In genomic region chr2:128396500-128396891, GRCh38 we compare ENCODE assay signal across 13 cellular contexts.
DNase-seq lines count a peak whose midpoint lies in the region; ATAC-seq, FAIRE-seq and TF ChIP-seq lines count a peak whose summit lies in the region.
"Had no signal": no experiment of that assay in that cellular context is flagged by ENCODE, and none has a peak within 500 bp of the region (broad histone marks: within the 10 kb centered on the region; RNA-seq: fewer than 3 reads in every experiment).

No MANE protein-coding gene starts in this region.

- no peak overlapping the region for H3K9ac ChIP-seq in kidney (ENCODE audit: low read length in 2 of 2)

- no peaks in the 10 kb centered on the region for H3K27me3 ChIP-seq in breast epithelium
- H3K27me3 ChIP-seq: tibial nerve had no signal

- FAIRE-seq in kidney (lab: Jason Lieb, UNC) = no peak

- no peaks in the 10 kb centered on the region for H3K9me3 Mint-ChIP-seq in MCF 10A (ENCODE audit: unreplicated experiment)
- H3K9me3 Mint-ChIP-seq in brain = peaks cover 2 to 14% (median 10%) of the 10 kb centered on the region in 5 experiments
- no peaks in the 10 kb centered on the region for H3K9me3 Mint-ChIP-seq in effector memory CD8-positive, alpha-beta T cell
- H3K9me3 Mint-ChIP-seq: activated naive CD4-positive, alpha-beta T cell treated with anti-CD3 and anti-CD28 coated beads, Interleukin-2, amount 50 U/mL, for 24 hours had no signal

- H3K9me3 ChIP-seq in breast epithelium = no peaks in the 10 kb centered on the region
- H3K9me3 ChIP-seq in kidney (ENCODE audit: control insufficient read depth in 1 of 2, low read length in 2 of 2) = no peaks in the 10 kb centered on the region
- H3K9me3 ChIP-seq: tibial nerve had no signal

- H3K27me3 Mint-ChIP-seq in MCF 10A (ENCODE audit: insufficient read depth, unreplicated experiment) (no peaks in the 10 kb centered on the region), brain (no peaks in the 10 kb centered on the region)
- H3K27me3 Mint-ChIP-seq in effector memory CD8-positive, alpha-beta T cell = peaks cover 46 to 64% of the 10 kb centered on the region in 2 donors

- BruUV-seq in MCF 10A (replicated peaks; lab: Mats Ljungman, UMichigan) = no TSS peak

- no peak for DNase-seq in breast epithelium (ENCODE audit: low spot score in 2 of 2)
- no peak for DNase-seq in MCF 10A (ENCODE audit: unreplicated experiment)
- peak; percentile 43 for DNase-seq in kidney
- no peak for DNase-seq in medulla oblongata (ENCODE audit: extremely low spot score)
- no peak for DNase-seq in effector memory CD8-positive, alpha-beta T cell
- no peak for DNase-seq in stimulated activated naive CD8-positive, alpha-beta T cell treated with anti-CD3 and anti-CD28 coated beads, Interleukin-15, Interleukin-2, amounts not matched to agents 100 U/mL and 50 U/mL, for 24 hours
- no peak for DNase-seq in epidermal melanocyte (ENCODE audit: insufficient read length, low spot score)
- DNase-seq: activated CD4-positive, alpha-beta T cell treated with anti-CD3 and anti-CD28 coated beads, Interleukin-2, amount 50 U/mL, for 1 hour; DMS79 treated with DMSO at 0.1 percent for 48 hours; NCI-H2029 treated with DMSO at 0.1 percent for 48 hours had no signal

- ATAC-seq in effector memory CD8-positive, alpha-beta T cell (replicated peaks) = no peak
- ATAC-seq in stimulated activated naive CD8-positive, alpha-beta T cell treated with anti-CD3 and anti-CD28 coated beads, Interleukin-15, Interleukin-2, amounts not matched to agents 100 U/mL and 50 U/mL, for 24 hours = no peak

- H3K4me3 ChIP-seq in breast epithelium = no peak overlapping the region
- no peak overlapping the region for H3K4me3 ChIP-seq in kidney (ENCODE audit: low read length in 2 of 2)
- H3K4me3 ChIP-seq: tibial nerve had no signal

- H3K4me3 Mint-ChIP-seq in MCF 10A (ENCODE audit: unreplicated experiment) = no peak overlapping the region
- peak overlapping the region in 2 of 5 experiments; percentile 18 to 46 for H3K4me3 Mint-ChIP-seq in brain
- H3K4me3 Mint-ChIP-seq in effector memory CD8-positive, alpha-beta T cell = no peak overlapping the region
- H3K4me3 Mint-ChIP-seq: activated naive CD4-positive, alpha-beta T cell treated with anti-CD3 and anti-CD28 coated beads, Interleukin-2, amount 50 U/mL, for 24 hours had no signal

- H3K4me1 Mint-ChIP-seq in MCF 10A (ENCODE audit: insufficient read depth, unreplicated experiment) (no peaks in the 10 kb centered on the region), brain (peaks cover 22% of the 10 kb centered on the region)
- no peaks in the 10 kb centered on the region for H3K4me1 Mint-ChIP-seq in effector memory CD8-positive, alpha-beta T cell (ENCODE audit: low read depth in 2 of 2)
- H3K4me1 Mint-ChIP-seq: activated naive CD4-positive, alpha-beta T cell treated with anti-CD3 and anti-CD28 coated beads, Interleukin-2, amount 50 U/mL, for 24 hours had no signal

- intact Hi-C loops in breast epithelium (cut with DNase I; ENCODE audit: low total_unique reads) = no loop called here
- intact Hi-C loops in MCF 10A (cut with micrococcal nuclease) = no loop called here
- intact Hi-C loops in kidney (cut with DNase I) = no loop called here

- no peak for TF ChIP-seq POLR2A in breast epithelium (IDR thresholded peaks at IDR 0.05)

- no peaks in the 10 kb centered on the region for H3K36me3 Mint-ChIP-seq in MCF 10A (ENCODE audit: insufficient read depth, unreplicated experiment)
- peaks cover 4% of the 10 kb centered on the region for H3K36me3 Mint-ChIP-seq in brain
- H3K36me3 Mint-ChIP-seq in effector memory CD8-positive, alpha-beta T cell (ENCODE audit: insufficient read depth) = peaks cover 5% of the 10 kb centered on the region
- H3K36me3 Mint-ChIP-seq: activated naive CD4-positive, alpha-beta T cell treated with anti-CD3 and anti-CD28 coated beads, Interleukin-2, amount 50 U/mL, for 24 hours had no signal

- H3K27ac Mint-ChIP-seq in MCF 10A (ENCODE audit: low read depth, unreplicated experiment) = no peak overlapping the region
- peak overlapping the region in 4 of 5 experiments; percentile 60 to 91 (median 80) for H3K27ac Mint-ChIP-seq in brain
- H3K27ac Mint-ChIP-seq in effector memory CD8-positive, alpha-beta T cell = no peak overlapping the region
- H3K27ac Mint-ChIP-seq: activated naive CD4-positive, alpha-beta T cell treated with anti-CD3 and anti-CD28 coated beads, Interleukin-2, amount 50 U/mL, for 24 hours had no signal

- TF ChIP-seq CTCF in breast epithelium (IDR thresholded peaks at IDR 0.05) (no peak), MCF 10A (IDR thresholded peaks at IDR 0.05; ENCODE audit: unreplicated experiment) (no peak), brain (conservative IDR thresholded peaks at IDR 0.05) (no peak), kidney (IDR thresholded peaks at IDR 0.05; ENCODE audit: borderline replicate concordance, extremely low read depth, insufficient read depth) (no peak)

- H3K27ac ChIP-seq in breast epithelium (peak overlapping the region; percentile 57 to 59), kidney (ENCODE audit: low read depth in 2 of 2, low read length in 2 of 2) (peak overlapping the region; percentile 25 to 78)
- H3K27ac ChIP-seq: tibial nerve had no signal

- H3K4me1 ChIP-seq in breast epithelium (no peaks in the 10 kb centered on the region), kidney (ENCODE audit: control insufficient read depth in 1 of 2, insufficient read depth in 1 of 2, low read depth in 1 of 2, low read length in 2 of 2) (peaks cover 4 to 12% of the 10 kb centered on the region in 2 donors)
- H3K4me1 ChIP-seq: tibial nerve had no signal

- no peaks in the 10 kb centered on the region for H3K36me3 ChIP-seq in breast epithelium
- no peaks in the 10 kb centered on the region for H3K36me3 ChIP-seq in kidney (ENCODE audit: control insufficient read depth in 1 of 2, insufficient read depth in 2 of 2, low read length in 2 of 2)
- H3K36me3 ChIP-seq: tibial nerve had no signal

- CTCF ChIA-PET in MCF 10A (lab: Yijun Ruan, JAX) = interaction anchor here (0.6 to 0.8 kb wide), 2 partner anchors 9 to 30 kb away, joined by 3 read pairs; no protein-coding TSS in a partner anchor

- POLR2A ChIA-PET in MCF 10A (lab: Yijun Ruan, JAX) = interaction anchor here (0.6 kb wide), 1 partner anchor 881 kb away, joined by 3 read pairs; no protein-coding TSS in a partner anchor

Comparison
In these comparisons a context has a peak if more than half of its experiments do, and no peak if none do; other contexts are left out.
1. H3K27ac Mint-ChIP-seq: peak in brain (4 of 5); none in MCF 10A (single experiment) and effector memory CD8-positive, alpha-beta T cell (0 of 2).